ENCODE assay signal across 11 cellular contexts in genomic region chr1:41504126-41505035, GRCh38. TPM values are rescaled to one million over a fixed set of nuclear protein-coding genes. Genes with fewer than 3 reads are reported as not detected.
A peak's percentile ranks its signal among the peaks of the same experiment; 100 is the strongest.
DNase-seq lines count a peak whose midpoint lies in the region; ATAC-seq lines count a peak whose summit lies in the region.
"Had no signal": no experiment of that assay in that cellular context is flagged by ENCODE, and none has a peak within 500 bp of the region (broad histone marks: within the 10 kb centered on the region; RNA-seq: fewer than 3 reads in every experiment).

No MANE protein-coding gene starts in this region.

- no peaks in the 10 kb centered on the region for H3K9me3 Mint-ChIP-seq in naive B cell

- H3K36me3 Mint-ChIP-seq in naive B cell: no peaks in the 10 kb centered on the region

- peaks cover 4 to 12% (median 5%) of the 10 kb centered on the region in 3 donors for H3K4me1 Mint-ChIP-seq in naive B cell

- no peak overlapping the region for H3K4me3 Mint-ChIP-seq in naive B cell

- ATAC-seq in naive B cell (ENCODE audit: low read depth in 2 of 2): no peak
- no peak for ATAC-seq in GM19035 (IDR thresholded peaks at IDR 0.05; ENCODE audit: unreplicated experiment)
- ATAC-seq in HG02571 (IDR thresholded peaks at IDR 0.05; ENCODE audit: unreplicated experiment): no peak
- ATAC-seq in GM19324 (IDR thresholded peaks at IDR 0.05; ENCODE audit: low FRiP score, unreplicated experiment): no peak
- ATAC-seq: heart left ventricle had no signal

- DNase-seq in DMS 273 (lab: John Stamatoyannopoulos, UW; ENCODE audit: unreplicated experiment) (peak; percentile 66), DMS 273 treated with DMSO at 0.1 percent for 48 hours (lab: John Stamatoyannopoulos, UW) (no peak), NCI-H2171 (lab: John Stamatoyannopoulos, UW) (peak; percentile 58), astrocyte of the hippocampus (ENCODE audit: low read depth, low spot score) (peak; percentile 73), naive B cell (no peak)
- DNase-seq: activated effector memory CD4-positive, alpha-beta T cell treated with Interleukin-2 at 50 U/mL for 16 hours; stimulated activated naive CD4-positive, alpha-beta T cell treated with Interleukin-2 at 50 U/mL for 16 hours had no signal

- no peaks in the 10 kb centered on the region for H3K27me3 Mint-ChIP-seq in naive B cell

- H3K27ac Mint-ChIP-seq in naive B cell: peak overlapping the region in 5 of 6 donors; percentile 7 to 43 (median 19)

RNA-seq across cellular contexts. Expression of gene EDN2, which starts 19.9 kb away (rescaled TPM):
- polyA plus RNA-seq in naive B cell (ENCODE audit: low read depth in 6 of 6): not detected

Comparison
In these comparisons a context has a peak if more than half of its experiments do, and no peak if none do; other contexts are left out.
1. DNase-seq: peak in DMS 273 (single experiment), NCI-H2171 (single experiment) and astrocyte of the hippocampus (single experiment); none in DMS 273 treated with DMSO at 0.1 percent for 48 hours (single experiment) and naive B cell (single experiment).